29 cellular contexts compared by ENCODE assay signal in the genomic region with DNA sequence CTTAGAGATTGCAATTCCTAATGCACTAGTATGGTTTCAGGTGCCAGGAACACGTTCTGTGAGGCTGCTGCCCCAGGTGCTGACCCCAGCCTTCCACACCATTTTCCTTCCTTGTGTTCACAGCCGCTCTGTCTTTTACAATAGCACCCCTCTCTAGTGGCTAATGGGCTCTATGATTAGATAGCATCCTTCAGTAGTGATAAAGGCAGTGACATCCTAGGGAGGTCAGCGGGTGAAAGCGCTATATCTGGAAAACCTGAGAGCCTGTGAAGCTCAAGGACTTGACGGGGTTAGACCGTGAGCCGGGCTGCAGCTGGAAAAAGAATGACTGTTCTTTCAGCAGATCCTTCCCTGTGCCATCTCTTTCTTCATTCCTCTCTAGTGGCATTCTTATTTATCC. TPM values are rescaled to one million over a fixed set of nuclear protein-coding genes. Genes with fewer than 3 reads are reported as not detected.
"Had no signal": no experiment of that assay in that cellular context is flagged by ENCODE, and none has a peak within 500 bp of the region (broad histone marks: within the 10 kb centered on the region; RNA-seq: fewer than 3 reads in every experiment).

No MANE protein-coding gene starts in this region.

- H3K4me3 ChIP-seq: adrenal gland, ascending aorta, esophagus muscularis mucosa, hepatocyte, left ventricle myocardium inferior, lung, mucosa of descending colon, ovary, right lobe of liver, skin epidermis, thoracic aorta had no signal

- H3K27ac Mint-ChIP-seq: activated CD4-positive, alpha-beta T cell treated with anti-CD3 and anti-CD28 coated beads for 36 hours; activated naive CD8-positive, alpha-beta T cell; activated T-cell treated with anti-CD3 and anti-CD28 coated beads, Interleukin-2, amount 50 U/mL, for 72 hours; progenitor cell of endocrine pancreas; stimulated activated naive CD8-positive, alpha-beta T cell treated with anti-CD3 and anti-CD28 coated beads, Interleukin-15, Interleukin-2, amounts not matched to agents 100 ng/mL and 50 ng/mL, for 24 hours had no signal

- H3K27ac ChIP-seq: adrenal gland, ascending aorta, brain microvascular endothelial cell, esophagus muscularis mucosa, foreskin keratinocyte, hepatocyte, left ventricle myocardium inferior, ovary, right lobe of liver, skin epidermis, thoracic aorta had no signal

- H3K4me1 ChIP-seq: foreskin keratinocyte, right lobe of liver had no signal

- FAIRE-seq: urothelium cell line had no signal

- H3K9me3 ChIP-seq: adrenal gland, ascending aorta, esophagus muscularis mucosa, left ventricle myocardium inferior, mucosa of descending colon, ovary, right lobe of liver, thoracic aorta had no signal

- H3K4me3 Mint-ChIP-seq: activated CD4-positive, alpha-beta T cell treated with anti-CD3 and anti-CD28 coated beads for 36 hours; activated naive CD8-positive, alpha-beta T cell; activated T-cell treated with anti-CD3 and anti-CD28 coated beads, Interleukin-2, amount 50 U/mL, for 72 hours; natural killer cell treated with Interleukin-12 subunit alpha and Interleukin-12 subunit beta and Interleukin-15 and Interleukin-18, amount 100 ng/mL, for 72 hours; stimulated activated effector memory CD8-positive, alpha-beta T cell treated with anti-CD3 and anti-CD28 coated beads, Interleukin-12 subunit alpha, Interleukin-12 subunit beta, amount 100 ng/mL, for 72 hours; stimulated activated naive CD8-positive, alpha-beta T cell treated with anti-CD3 and anti-CD28 coated beads, Interleukin-15, Interleukin-2, amounts not matched to agents 100 ng/mL and 50 ng/mL, for 24 hours had no signal

- ATAC-seq: activated CD4-positive, alpha-beta T cell treated with anti-CD3 and anti-CD28 coated beads for 36 hours; activated T-cell treated with anti-CD3 and anti-CD28 coated beads, Interleukin-2, amount 50 U/mL, for 72 hours; foreskin keratinocyte; mucosa of descending colon; natural killer cell treated with Interleukin-12 subunit alpha and Interleukin-12 subunit beta and Interleukin-15 and Interleukin-18, amount 100 ng/mL, for 72 hours; right lobe of liver; stimulated activated effector memory CD8-positive, alpha-beta T cell treated with anti-CD3 and anti-CD28 coated beads, Interleukin-12 subunit alpha, Interleukin-12 subunit beta, amount 100 ng/mL, for 72 hours had no signal

- H3K27me3 ChIP-seq: adrenal gland, ascending aorta, brain microvascular endothelial cell, esophagus muscularis mucosa, hepatocyte, ovary, right lobe of liver had no signal

- H3K36me3 ChIP-seq: adrenal gland, ascending aorta, brain microvascular endothelial cell, esophagus muscularis mucosa, left ventricle myocardium inferior, ovary, right lobe of liver, thoracic aorta had no signal

- H3K79me2 ChIP-seq: hepatocyte had no signal

- H3K9me3 Mint-ChIP-seq: activated T-cell treated with anti-CD3 and anti-CD28 coated beads, Interleukin-2, amount 50 U/mL, for 72 hours; natural killer cell treated with Interleukin-12 subunit alpha and Interleukin-12 subunit beta and Interleukin-15 and Interleukin-18, amount 100 ng/mL, for 72 hours; stimulated activated effector memory CD8-positive, alpha-beta T cell treated with anti-CD3 and anti-CD28 coated beads, Interleukin-12 subunit alpha, Interleukin-12 subunit beta, amount 100 ng/mL, for 72 hours; stimulated activated naive CD8-positive, alpha-beta T cell treated with anti-CD3 and anti-CD28 coated beads, Interleukin-15, Interleukin-2, amounts not matched to agents 100 ng/mL and 50 ng/mL, for 24 hours had no signal

- DNase-seq: activated CD4-positive, alpha-beta T cell treated with anti-CD3 and anti-CD28 coated beads for 36 hours; activated CD4-positive, CD25-positive, alpha-beta regulatory T cell; activated naive CD4-positive, alpha-beta T cell; activated T-cell treated with anti-CD3 and anti-CD28 coated beads for 4 hours; activated T-cell treated with anti-CD3 and anti-CD28 coated beads, Interleukin-2, amount 50 U/mL, for 72 hours; brain microvascular endothelial cell; caudate nucleus; foreskin keratinocyte; islet precursor cell; left ventricle myocardium inferior; mucosa of descending colon; ovary; right lobe of liver; stimulated activated CD4-positive, alpha-beta T cell treated with anti-CD3 and anti-CD28 coated beads, Interleukin-4, amount 100 ng/mL, for 24 hours; trophoblast cell had no signal

- H2AFZ ChIP-seq: hepatocyte had no signal

- H3K27me3 Mint-ChIP-seq: activated CD4-positive, alpha-beta T cell treated with anti-CD3 and anti-CD28 coated beads for 36 hours; activated naive CD8-positive, alpha-beta T cell; natural killer cell treated with Interleukin-12 subunit alpha and Interleukin-12 subunit beta and Interleukin-15 and Interleukin-18, amount 100 ng/mL, for 72 hours; stimulated activated naive CD8-positive, alpha-beta T cell treated with anti-CD3 and anti-CD28 coated beads, Interleukin-15, Interleukin-2, amounts not matched to agents 100 ng/mL and 50 ng/mL, for 24 hours had no signal

- H3K4me2 ChIP-seq: hepatocyte had no signal

RNA-seq across cellular contexts. Expression of a gene that starts 21.7 kb away (rescaled TPM):
- total RNA-seq: myocyte, progenitor cell of endocrine pancreas had no signal
